In the genomic region with DNA sequence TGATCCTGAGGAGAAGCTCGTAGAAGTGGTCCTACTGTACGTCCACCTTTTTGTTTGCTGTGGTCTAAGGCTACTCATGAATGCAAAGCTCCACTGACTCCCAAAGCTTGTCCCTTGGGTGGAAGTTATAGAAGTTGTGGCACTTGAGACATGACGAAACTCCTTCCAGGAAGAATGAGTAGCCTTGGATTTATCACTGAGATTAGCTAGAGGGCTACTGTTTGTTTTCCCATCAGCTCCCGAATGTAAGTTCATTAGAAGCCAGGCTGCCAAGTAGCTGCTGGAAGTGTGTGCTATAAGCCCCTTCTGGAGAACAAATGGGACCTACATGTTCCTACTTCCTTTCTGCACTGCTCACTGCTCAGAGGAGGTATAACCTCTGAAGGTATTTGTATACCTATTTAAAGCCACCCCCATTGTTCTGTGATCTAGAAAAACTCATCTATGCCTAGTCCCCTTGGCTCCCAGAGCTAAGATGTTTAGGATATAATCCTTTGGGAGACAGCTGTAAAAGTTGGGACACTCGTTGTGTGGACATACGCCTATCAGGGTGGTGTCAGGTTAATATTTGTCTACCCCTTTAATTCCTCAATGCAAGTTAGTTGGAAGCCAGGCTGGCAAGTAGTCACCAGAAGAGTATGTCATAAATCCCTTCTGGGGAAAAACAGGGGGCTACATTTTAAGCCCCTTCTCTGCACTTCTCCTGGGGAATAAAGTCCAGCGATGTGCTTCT, we compare ENCODE assay signal across 28 cellular contexts.
"Had no signal": no experiment of that assay in that cellular context is flagged by ENCODE, and none has a peak within 500 bp of the region (broad histone marks: within the 10 kb centered on the region; RNA-seq: fewer than 3 reads in every experiment).

No MANE protein-coding gene starts in this region.

- FAIRE-seq: islet of Langerhans, kidney had no signal

- H3K36me3 ChIP-seq: right atrium auricular region, thyroid gland, transverse colon, upper lobe of left lung, vagina had no signal

- H3K27ac Mint-ChIP-seq: immature natural killer cell; mesothelial cell of epicardium; naive B cell; natural killer cell; nephron progenitor cell; stimulated activated naive B cell treated with anti-CD40 and anti-IgM and Interleukin-4, amounts not matched to agents 10 μg/mL and 1 μg/mL and 100 μg/mL, for 72 hours had no signal

- H3K4me1 Mint-ChIP-seq: immature natural killer cell, mesothelial cell of epicardium, natural killer cell, nephron progenitor cell had no signal

- H3K79me2 ChIP-seq: parathyroid adenoma had no signal

- DNase-seq: hypothalamus; immature natural killer cell; kidney; left colon; left ventricle myocardium inferior; mesendoderm; naive B cell; natural killer cell; nephron progenitor cell; stimulated activated CD4-positive, alpha-beta T cell treated with anti-CD3 and anti-CD28 coated beads, Interleukin-12 subunit alpha, Interleukin-12 subunit beta, amount 100 ng/mL, for 4 hours; stimulated activated CD4-positive, alpha-beta T cell treated with anti-CD3 and anti-CD28 coated beads, Interleukin-15, amount 100 ng/mL, for 24 hours; stimulated activated CD4-positive, alpha-beta T cell treated with anti-CD3 and anti-CD28 coated beads, Interleukin-2, amount 100 ng/mL, for 24 hours; stimulated activated CD4-positive, alpha-beta T cell treated with anti-CD3 and anti-CD28 coated beads, Interleukin-4, amount 100 ng/mL, for 1 hour; stimulated activated naive B cell treated with anti-CD40 and anti-IgM and Interleukin-4, amounts not matched to agents 10 μg/mL and 1 μg/mL and 100 μg/mL, for 72 hours; stimulated activated naive CD8-positive, alpha-beta T cell treated with anti-CD3 and anti-CD28 coated beads, Interleukin-15, Interleukin-2, amounts not matched to agents 100 U/mL and 50 U/mL, for 24 hours; stomach; testis; thyroid gland; transverse colon; upper lobe of left lung had no signal

- H3K4me1 ChIP-seq: left ventricle myocardium inferior, parathyroid adenoma, right atrium auricular region, testis, thyroid gland, transverse colon, upper lobe of left lung, vagina had no signal

- H3K27ac ChIP-seq: left ventricle myocardium inferior, parathyroid adenoma, right atrium auricular region, skin epidermis, stomach, testis, thyroid gland, transverse colon, upper lobe of left lung, vagina had no signal

- ATAC-seq: left colon; natural killer cell; sciatic nerve; stimulated activated naive B cell treated with anti-CD40 and anti-IgM and Interleukin-4, amounts not matched to agents 10 μg/mL and 1 μg/mL and 100 μg/mL, for 72 hours; stimulated activated naive CD8-positive, alpha-beta T cell treated with anti-CD3 and anti-CD28 coated beads, Interleukin-15, Interleukin-2, amounts not matched to agents 100 U/mL and 50 U/mL, for 24 hours had no signal

- H3K27me3 ChIP-seq: right atrium auricular region, stomach, testis, thyroid gland, transverse colon, upper lobe of left lung, vagina had no signal

- H2AFZ ChIP-seq: parathyroid adenoma had no signal

- H3K4me3 ChIP-seq: left ventricle myocardium inferior, lung, right atrium auricular region, skin epidermis, stomach, testis, thyroid gland, transverse colon, upper lobe of left lung, vagina had no signal

- H3K4me3 Mint-ChIP-seq: immature natural killer cell; mesothelial cell of epicardium; natural killer cell; nephron progenitor cell; stimulated activated naive B cell treated with anti-CD40 and anti-IgM and Interleukin-4, amounts not matched to agents 10 μg/mL and 1 μg/mL and 100 μg/mL, for 72 hours had no signal

- H3K9me3 ChIP-seq: testis, thyroid gland, vagina had no signal

- H3K27me3 Mint-ChIP-seq: naive B cell; stimulated activated naive B cell treated with anti-CD40 and anti-IgM and Interleukin-4, amounts not matched to agents 10 μg/mL and 1 μg/mL and 100 μg/mL, for 72 hours had no signal

- H3K9ac ChIP-seq: parathyroid adenoma had no signal
